8 cellular contexts compared by ENCODE assay signal in the genomic region with DNA sequence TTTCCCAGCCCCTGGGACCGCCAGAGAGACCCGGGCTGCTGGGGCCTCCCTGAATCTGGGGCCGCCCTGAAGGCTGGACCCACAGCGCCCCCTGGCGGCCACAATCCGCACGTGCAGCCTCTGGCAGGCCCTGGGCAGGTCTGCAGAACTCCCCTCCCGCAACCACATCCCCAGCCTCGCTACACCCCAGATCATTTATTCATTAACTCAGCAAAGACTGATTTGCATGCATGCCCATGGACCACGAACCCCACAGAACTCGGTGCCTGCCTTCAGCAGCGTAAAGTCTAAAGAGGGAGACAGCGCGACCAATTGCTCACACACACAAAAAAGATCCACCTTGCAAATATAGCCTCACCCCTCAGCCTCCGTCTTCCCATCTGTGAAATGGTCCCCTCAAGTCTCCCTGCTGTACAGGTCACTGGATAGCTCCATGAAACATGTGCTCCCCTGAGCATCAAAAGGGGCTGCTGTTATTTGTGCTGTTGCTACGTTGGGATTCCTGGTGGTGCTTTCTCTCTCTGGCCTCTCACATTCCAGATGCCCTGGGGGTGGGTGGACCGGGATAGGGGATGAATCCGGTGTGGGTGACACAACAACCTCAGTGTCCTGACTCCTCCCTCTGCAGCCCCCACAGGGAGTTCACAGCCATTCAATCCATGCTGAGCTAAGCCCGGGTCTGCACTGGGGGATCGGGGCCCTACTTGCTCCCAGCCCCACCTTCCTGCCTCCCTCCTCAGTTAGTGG.
DNase-seq lines count a peak whose midpoint lies in the region; ATAC-seq, FAIRE-seq and TF ChIP-seq lines count a peak whose summit lies in the region.

No MANE protein-coding gene starts in this region.

- intact Hi-C loops in colonic mucosa (cut with DNase I), result loop anchor here (2.0 to 5.0 kb wide), 2 partner anchors 198 to 435 kb away; no protein-coding TSS in a partner anchor

- ATAC-seq in HG02981 (IDR thresholded peaks at IDR 0.05; ENCODE audit: unreplicated experiment) (peak; percentile 77), lung (ENCODE audit: insufficient read depth, low FRiP score) (peak; percentile 63)

- H3K27me3 ChIP-seq in colonic mucosa, result no peaks in the 10 kb centered on the region
- H3K27me3 ChIP-seq in lung (ENCODE audit: control insufficient read depth, insufficient read depth), result no peaks in the 10 kb centered on the region

- H3K36me3 ChIP-seq in colonic mucosa (no peaks in the 10 kb centered on the region), lung (ENCODE audit: control insufficient read depth in 2 of 2, insufficient read depth in 2 of 2, low read length in 2 of 2) (no peaks in the 10 kb centered on the region)

- H3K27ac ChIP-seq in colonic mucosa (no peak overlapping the region), lung (ENCODE audit: low read depth in 1 of 2, low read length in 1 of 2) (no peak overlapping the region)

- H3K9ac ChIP-seq in colonic mucosa (ENCODE audit: low read depth in 2 of 2, low read length in 2 of 2), result no peak overlapping the region

- H3K4me1 ChIP-seq in colonic mucosa, result peaks cover 5% of the 10 kb centered on the region
- H3K4me1 ChIP-seq in lung (ENCODE audit: control insufficient read depth in 2 of 2, insufficient read depth in 2 of 2, low read length in 2 of 2), result peaks cover 2 to 5% of the 10 kb centered on the region in 2 donors

- DNase-seq in ACHN (peak; percentile 83), GM18507 (ENCODE audit: extremely low spot score, insufficient read length, low read depth) (peak; percentile 84), NCI-H345 (lab: John Stamatoyannopoulos, UW) (peak; percentile 60), colonic mucosa (peak; percentile 83), lung (ENCODE audit: low spot score) (peak; percentile 82)
- peak; percentile 89 for DNase-seq in activated CD4-positive, alpha-beta T cell treated with anti-CD3 and anti-CD28 coated beads for 48 hours
- DNase-seq in stimulated activated CD8-positive, alpha-beta memory T cell treated with anti-CD3 and anti-CD28 coated beads, Interleukin-12 subunit alpha, Interleukin-12 subunit beta, amount 100 ng/mL, for 4 hours (ENCODE audit: low read depth), result peak; percentile 69

- H3K9me3 ChIP-seq in colonic mucosa, result peaks cover 4% of the 10 kb centered on the region
- H3K9me3 ChIP-seq in lung (ENCODE audit: control insufficient read depth in 2 of 2, insufficient read depth in 1 of 2, low read length in 1 of 2), result peaks cover 0 to 4% of the 10 kb centered on the region in 2 donors

- TF ChIP-seq CTCF in colonic mucosa (IDR thresholded peaks at IDR 0.05) (peak; percentile 100), lung (IDR thresholded peaks at IDR 0.05; ENCODE audit: control extremely low read depth, extremely low read depth) (peak; percentile 92)

- FAIRE-seq in GM18507 (lab: Jason Lieb, UNC), result peak; percentile 89

- H3K4me3 ChIP-seq in colonic mucosa (no peak overlapping the region), lung (no peak overlapping the region)

- in situ Hi-C loops in ACHN (cut with HindIII; ENCODE audit: low pct_ligation_motif_present, low pct_unique_long_range_greater_than_20kb, low sequenced_read_pairs), result no loop called here

- WGBS in lung, 2 donors, result 34 to 36% methylated on average over 20 of the region's 20 CpGs
